In the genomic region with DNA sequence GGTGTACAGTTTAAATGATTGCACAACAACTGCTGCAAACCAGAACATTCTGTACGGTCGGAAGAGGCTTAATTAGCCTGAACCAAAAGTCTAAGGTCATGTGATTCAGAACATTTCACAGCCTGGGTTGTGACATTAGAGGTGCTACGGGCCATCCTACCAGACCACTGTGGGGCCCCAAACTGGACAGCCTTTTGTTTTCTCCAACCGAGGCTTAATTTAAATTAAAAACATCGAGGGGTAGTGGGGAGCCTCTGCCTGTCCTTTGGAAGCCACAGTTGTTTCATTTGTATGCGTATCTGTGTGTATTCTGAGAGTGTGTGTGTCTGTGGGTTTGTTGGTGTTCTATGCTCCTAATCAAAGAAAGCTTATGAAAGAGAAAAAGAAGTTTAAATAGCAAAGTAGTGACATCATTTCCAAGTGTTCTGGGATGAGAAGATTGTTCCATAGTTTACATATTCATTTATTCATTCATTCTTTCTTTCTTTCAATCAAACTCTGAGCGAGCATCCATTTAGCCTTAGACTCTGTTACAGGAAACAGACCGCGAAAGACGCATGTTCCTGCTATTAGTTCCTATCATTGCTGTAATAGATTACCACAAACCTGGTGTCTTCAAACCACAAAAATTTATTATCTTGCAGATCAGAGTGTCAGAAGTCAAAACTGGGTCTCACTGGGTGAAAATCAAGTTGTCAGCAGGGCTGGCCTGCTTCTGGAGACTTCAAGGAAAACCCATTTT, we compare ENCODE assay signal across 1 cellular context.
TF ChIP-seq lines count a peak whose summit lies in the region.

No MANE protein-coding gene starts in this region.

TF ChIP-seq in IMR-90, 13 proteins besides CTCF, POLR2A, EP300 and RAD21 (continued from another document):
- TF ChIP-seq SMC3 (IDR thresholded peaks at IDR 0.05; ENCODE audit: low read depth, low read length) (no peak), CHD1 (IDR thresholded peaks at IDR 0.05; ENCODE audit: low read depth, low read length) (no peak), NFE2L2 (IDR thresholded peaks at IDR 0.05; ENCODE audit: low read depth, low read length) (no peak), FOS (IDR thresholded peaks at IDR 0.05; ENCODE audit: low read depth, low read length) (no peak)
